Comparison of ENCODE assay signal across 13 cellular contexts in genomic region chr5:156188026-156188425, GRCh38.
"Had no signal": no experiment of that assay in that cellular context is flagged by ENCODE, and none has a peak within 500 bp of the region (broad histone marks: within the 10 kb centered on the region; RNA-seq: fewer than 3 reads in every experiment).

No MANE protein-coding gene starts in this region.

- H3K9me3 ChIP-seq: ovary, thyroid gland had no signal

- H3K27ac Mint-ChIP-seq: activated naive CD4-positive, alpha-beta T cell treated with anti-CD3 and anti-CD28 coated beads, Interleukin-2, amount 50 U/mL, for 24 hours had no signal

- H3K27ac ChIP-seq: ovary, thyroid gland had no signal

- H3K36me3 ChIP-seq: ovary, thyroid gland had no signal

- H3K36me3 Mint-ChIP-seq: activated naive CD4-positive, alpha-beta T cell treated with anti-CD3 and anti-CD28 coated beads, Interleukin-2, amount 50 U/mL, for 24 hours had no signal

- H3K27me3 ChIP-seq: ovary, thyroid gland had no signal

- DNase-seq: activated CD4-positive, alpha-beta T cell treated with anti-CD3 and anti-CD28 coated beads, Interleukin-2, amount 50 U/mL, for 1 hour; activated T-cell treated with anti-CD3 and anti-CD28 coated beads, Interleukin-2, amount 50 U/mL, for 1 hour; caudate nucleus; cortex of kidney; effector CD8-positive, alpha-beta T cell; hypothalamus; kidney glomerular epithelial cell; ovary; retina; small intestine; thyroid gland had no signal

- H3K9me3 Mint-ChIP-seq: activated naive CD4-positive, alpha-beta T cell treated with anti-CD3 and anti-CD28 coated beads, Interleukin-2, amount 50 U/mL, for 24 hours had no signal

- H3K4me1 ChIP-seq: thyroid gland had no signal

- H3K4me3 ChIP-seq: ovary, thyroid gland had no signal

- H3K4me3 Mint-ChIP-seq: activated naive CD4-positive, alpha-beta T cell treated with anti-CD3 and anti-CD28 coated beads, Interleukin-2, amount 50 U/mL, for 24 hours; neural crest cell had no signal

- H3K27me3 Mint-ChIP-seq: activated naive CD4-positive, alpha-beta T cell treated with anti-CD3 and anti-CD28 coated beads, Interleukin-2, amount 50 U/mL, for 24 hours had no signal

- H3K4me1 Mint-ChIP-seq: activated naive CD4-positive, alpha-beta T cell treated with anti-CD3 and anti-CD28 coated beads, Interleukin-2, amount 50 U/mL, for 24 hours; neural crest cell had no signal
